ENCODE assay signal across 20 cellular contexts in the genomic region with DNA sequence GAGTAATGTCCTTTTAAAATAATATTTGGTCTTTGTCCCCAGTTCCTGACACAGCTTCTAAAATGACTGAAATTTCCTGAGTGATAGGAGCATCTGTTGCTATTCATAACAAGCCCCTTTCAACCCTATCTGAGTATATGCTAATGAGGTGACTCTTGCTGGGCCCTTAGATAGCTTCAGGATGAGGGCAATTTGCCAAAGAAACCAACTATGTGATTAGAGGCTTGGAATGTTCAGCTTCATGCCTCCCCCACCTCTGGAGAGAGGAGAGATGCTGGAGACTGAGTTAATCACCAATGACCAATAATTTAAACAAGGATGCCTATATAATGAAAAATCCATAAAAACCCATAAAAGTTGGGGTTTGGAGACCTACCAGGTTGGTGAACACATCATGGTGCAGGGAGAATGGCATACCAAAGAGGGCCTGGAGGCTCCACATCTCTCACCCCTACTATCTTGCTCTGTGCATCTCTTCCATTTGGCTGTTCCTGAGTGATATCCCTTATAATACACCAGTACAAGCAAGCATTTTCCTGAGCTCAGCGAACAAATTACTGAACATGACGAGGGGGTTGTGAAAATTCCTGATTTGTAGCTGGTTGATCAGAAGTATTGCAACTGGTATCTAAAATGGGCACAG.
DNase-seq lines count a peak whose midpoint lies in the region; ATAC-seq, FAIRE-seq and TF ChIP-seq lines count a peak whose summit lies in the region.
"Had no signal": no experiment of that assay in that cellular context is flagged by ENCODE, and none has a peak within 500 bp of the region (broad histone marks: within the 10 kb centered on the region; RNA-seq: fewer than 3 reads in every experiment).

No MANE protein-coding gene starts in this region.

- no TSS peak for BruUV-seq in endothelial cell of umbilical vein (replicated peaks; lab: Mats Ljungman, UMichigan)

- dilution Hi-C loops in endothelial cell of umbilical vein (cut with MboI; ENCODE audit: extremely low pct_ligation_motif_present, low sequenced_read_pairs) = no loop called here

- H3K9me1 ChIP-seq in endothelial cell of umbilical vein (replicated peaks; ENCODE audit: control insufficient read depth, extremely low read depth, insufficient read depth, low read length) = no peaks in the 10 kb centered on the region

- no peaks in the 10 kb centered on the region for H4K20me1 ChIP-seq in endothelial cell of umbilical vein (replicated peaks; ENCODE audit: control insufficient read depth, extremely low read depth, insufficient read depth, low read length)
- H4K20me1 ChIP-seq in neural progenitor cell (ENCODE audit: low read depth) = no peaks in the 10 kb centered on the region

- CTCF ChIA-PET in endothelial cell of umbilical vein (lab: Charles Lee) = interaction anchor here (0.6 to 1.9 kb wide), 5 partner anchors 10 to 104 kb away, joined by 3 to 10 read pairs (median 3); no protein-coding TSS in a partner anchor

- no peak for TF ChIP-seq POLR2A in endothelial cell of umbilical vein (IDR thresholded peaks at IDR 0.05; ENCODE audit: low read depth, low read length)

- no peak for ATAC-seq in GM21526 (IDR thresholded peaks at IDR 0.05; ENCODE audit: low FRiP score, unreplicated experiment)
- no peak for ATAC-seq in GM19395 (IDR thresholded peaks at IDR 0.05; ENCODE audit: unreplicated experiment)
- ATAC-seq: stimulated activated naive B cell treated with anti-CD40 and anti-IgM and Interleukin-4, amounts not matched to agents 10 μg/mL and 1 μg/mL and 100 μg/mL, for 72 hours had no signal

- no peaks in the 10 kb centered on the region for H3K36me3 Mint-ChIP-seq in neural progenitor cell
- no peaks in the 10 kb centered on the region for H3K36me3 Mint-ChIP-seq in type B pancreatic cell
- H3K36me3 Mint-ChIP-seq: IgD-negative memory B cell; stimulated activated naive B cell treated with anti-CD40 and anti-IgM and Interleukin-4, amounts not matched to agents 10 μg/mL and 1 μg/mL and 100 μg/mL, for 72 hours had no signal

- H3K27me3 Mint-ChIP-seq in neural progenitor cell (ENCODE audit: insufficient read depth, low read depth) = no peaks in the 10 kb centered on the region
- no peaks in the 10 kb centered on the region for H3K27me3 Mint-ChIP-seq in type B pancreatic cell
- H3K27me3 Mint-ChIP-seq: activated CD4-positive, alpha-beta T cell treated with anti-CD3 and anti-CD28 coated beads, Interleukin-2, amount 10 ng/mL, durations not matched to agents 24 days and 14 days; IgD-negative memory B cell; stimulated activated naive B cell treated with anti-CD40 and anti-IgM and Interleukin-4, amounts not matched to agents 10 μg/mL and 1 μg/mL and 100 μg/mL, for 72 hours had no signal

- H2AFZ ChIP-seq in endothelial cell of umbilical vein (ENCODE audit: low read depth, low read length) = no peak overlapping the region
- H2AFZ ChIP-seq in neural progenitor cell (replicated peaks) = peak overlapping the region; percentile 8
- H2AFZ ChIP-seq: GM23248, hepatocyte had no signal

- H3K9me3 ChIP-seq in endothelial cell of umbilical vein (replicated peaks; ENCODE audit: control insufficient read depth, insufficient read depth, low read length) (no peaks in the 10 kb centered on the region), neural progenitor cell (ENCODE audit: low read depth) (no peaks in the 10 kb centered on the region)
- H3K9me3 ChIP-seq: thyroid gland had no signal

- H3K4me3 ChIP-seq in endothelial cell of umbilical vein (replicated peaks in 1 of 3; ENCODE audit: insufficient read depth in 1 of 3, low read depth in 1 of 3, low read length in 3 of 3) (no peak overlapping the region), neural progenitor cell (no peak overlapping the region)
- H3K4me3 ChIP-seq: GM23248, hepatocyte, thyroid gland had no signal

- DNase-seq in HS-5 (ENCODE audit: low read depth) = peak; percentile 80
- DNase-seq in RCC 7860 (ENCODE audit: low spot score) = peak; percentile 14
- DNase-seq in endothelial cell of umbilical vein (ENCODE audit: low read depth, low spot score) = peak; percentile 77
- DNase-seq in neural progenitor cell (ENCODE audit: low spot score) = peak; percentile 7
- no peak for DNase-seq in type B pancreatic cell (ENCODE audit: extremely low spot score, unreplicated experiment)
- DNase-seq in superior temporal gyrus (ENCODE audit: extremely low spot score) = no peak
- DNase-seq: activated CD4-positive, alpha-beta T cell treated with anti-CD3 and anti-CD28 coated beads, Interleukin-2, amount 10 ng/mL, durations not matched to agents 24 days and 14 days; activated effector memory CD4-positive, alpha-beta T cell treated with anti-CD3 and anti-CD28 coated beads, Interleukin-2, amount 50 U/mL, for 16 hours; amniotic stem cell; GM23248; NCI-H1930; NCI-H510A treated with DMSO at 0.1 percent for 48 hours; retina; stimulated activated naive B cell treated with anti-CD40 and anti-IgM and Interleukin-4, amounts not matched to agents 10 μg/mL and 1 μg/mL and 100 μg/mL, for 72 hours; thyroid gland had no signal

- intact Hi-C loops in endothelial cell of umbilical vein (cut with micrococcal nuclease) = loop anchor here (1.0 to 2.0 kb wide), 3 partner anchors 21 to 456 kb away; no protein-coding TSS in a partner anchor

- H3K27ac ChIP-seq in endothelial cell of umbilical vein (ENCODE audit: insufficient read depth, low read depth, low read length) (peak overlapping the region; percentile 84), neural progenitor cell (no peak overlapping the region)
- H3K27ac ChIP-seq: GM23248, hepatocyte, thyroid gland had no signal

- H3K79me2 ChIP-seq in endothelial cell of umbilical vein (ENCODE audit: control insufficient read depth, insufficient read depth, low read length) (no peaks in the 10 kb centered on the region), neural progenitor cell (ENCODE audit: low read depth) (no peaks in the 10 kb centered on the region)
- H3K79me2 ChIP-seq: hepatocyte had no signal

- POLR2A ChIA-PET in endothelial cell of umbilical vein (lab: Charles Lee) = interaction anchor here (0.6 to 1.0 kb wide), 2 partner anchors 24 to 128 kb away, joined by 3 to 4 read pairs; no protein-coding TSS in a partner anchor

- H3K4me1 ChIP-seq in endothelial cell of umbilical vein (ENCODE audit: control insufficient read depth, extremely low read depth, insufficient read depth, low read length) (peaks cover 21% of the 10 kb centered on the region), neural progenitor cell (peaks cover 10% of the 10 kb centered on the region)
- H3K4me1 ChIP-seq: thyroid gland had no signal

- H3K4me3 Mint-ChIP-seq in neural progenitor cell (no peak overlapping the region), type B pancreatic cell (no peak overlapping the region)
- H3K4me3 Mint-ChIP-seq: activated CD4-positive, alpha-beta T cell treated with anti-CD3 and anti-CD28 coated beads, Interleukin-2, amount 10 ng/mL, durations not matched to agents 24 days and 14 days; IgD-negative memory B cell; stimulated activated naive B cell treated with anti-CD40 and anti-IgM and Interleukin-4, amounts not matched to agents 10 μg/mL and 1 μg/mL and 100 μg/mL, for 72 hours; T-helper 2 cell treated with Interferon-gamma antibody and Interleukin-4, amounts not matched to agents 5 μg/mL and 100 μg/mL, for 36 hours had no signal

- H3F3A ChIP-seq in neural progenitor cell (ENCODE audit: low read depth) = no peaks in the 10 kb centered on the region

- H3K9me3 Mint-ChIP-seq in neural progenitor cell (no peaks in the 10 kb centered on the region), type B pancreatic cell (no peaks in the 10 kb centered on the region)
- H3K9me3 Mint-ChIP-seq: activated CD4-positive, alpha-beta T cell treated with anti-CD3 and anti-CD28 coated beads, Interleukin-2, amount 10 ng/mL, durations not matched to agents 24 days and 14 days; stimulated activated naive B cell treated with anti-CD40 and anti-IgM and Interleukin-4, amounts not matched to agents 10 μg/mL and 1 μg/mL and 100 μg/mL, for 72 hours; T-helper 2 cell treated with Interferon-gamma antibody and Interleukin-4, amounts not matched to agents 5 μg/mL and 100 μg/mL, for 36 hours had no signal

- H3K4me2 ChIP-seq in endothelial cell of umbilical vein (ENCODE audit: insufficient read depth, low read length) (peak overlapping the region; percentile 60), neural progenitor cell (no peak overlapping the region)
- H3K4me2 ChIP-seq: hepatocyte had no signal

- no peak for FAIRE-seq in RCC 7860 (lab: Jason Lieb, UNC)
- peak; percentile 37 for FAIRE-seq in endothelial cell of umbilical vein (lab: Jason Lieb, UNC)

- H3K9ac ChIP-seq in endothelial cell of umbilical vein (replicated peaks; ENCODE audit: extremely low read depth, insufficient read depth, low read length) (no peak overlapping the region), neural progenitor cell (no peak overlapping the region)
- H3K9ac ChIP-seq: GM23248 had no signal

- H3K27ac Mint-ChIP-seq in neural progenitor cell (no peak overlapping the region), type B pancreatic cell (no peak overlapping the region)
- H3K27ac Mint-ChIP-seq: activated CD4-positive, alpha-beta T cell treated with anti-CD3 and anti-CD28 coated beads, Interleukin-2, amount 10 ng/mL, durations not matched to agents 24 days and 14 days; IgD-negative memory B cell; stimulated activated naive B cell treated with anti-CD40 and anti-IgM and Interleukin-4, amounts not matched to agents 10 μg/mL and 1 μg/mL and 100 μg/mL, for 72 hours; T-helper 2 cell treated with Interferon-gamma antibody and Interleukin-4, amounts not matched to agents 5 μg/mL and 100 μg/mL, for 36 hours had no signal

- TF ChIP-seq CTCF in endothelial cell of umbilical vein (IDR thresholded peaks at IDR 0.05; ENCODE audit: extremely low read depth in 1 of 2, insufficient read depth in 1 of 2, low read depth in 1 of 2, low read length in 2 of 2) = no peak
- no peak for TF ChIP-seq CTCF in neural progenitor cell (IDR thresholded peaks at IDR 0.05)
- no peak for TF ChIP-seq CTCF in type B pancreatic cell (conservative IDR thresholded peaks at IDR 0.05)

- H3K27me3 ChIP-seq in endothelial cell of umbilical vein (ENCODE audit: control insufficient read depth in 2 of 2, insufficient read depth in 2 of 2, low read length in 2 of 2) (no peaks in the 10 kb centered on the region), neural progenitor cell (no peaks in the 10 kb centered on the region)
- H3K27me3 ChIP-seq: hepatocyte, thyroid gland had no signal

- H3K36me3 ChIP-seq in endothelial cell of umbilical vein (ENCODE audit: control insufficient read depth in 2 of 2, extremely low read depth in 1 of 2, insufficient read depth in 2 of 2, low read length in 2 of 2) = no peaks in the 10 kb centered on the region
- H3K36me3 ChIP-seq in neural progenitor cell = no peaks in the 10 kb centered on the region
- H3K36me3 ChIP-seq: thyroid gland had no signal

- H3K4me1 Mint-ChIP-seq in neural progenitor cell (peaks cover 5% of the 10 kb centered on the region), type B pancreatic cell (ENCODE audit: unreplicated experiment) (no peaks in the 10 kb centered on the region)
- H3K4me1 Mint-ChIP-seq: activated CD4-positive, alpha-beta T cell treated with anti-CD3 and anti-CD28 coated beads, Interleukin-2, amount 10 ng/mL, durations not matched to agents 24 days and 14 days; IgD-negative memory B cell; stimulated activated naive B cell treated with anti-CD40 and anti-IgM and Interleukin-4, amounts not matched to agents 10 μg/mL and 1 μg/mL and 100 μg/mL, for 72 hours had no signal

TF ChIP-seq in endothelial cell of umbilical vein, 7 proteins besides CTCF, POLR2A, EP300 and RAD21 (continues in another document):
- TF ChIP-seq GATA2 (IDR thresholded peaks at IDR 0.05; ENCODE audit: insufficient read depth, insufficient read length, low read depth, low read length) = peak; percentile 79

Comparison
In these comparisons a context has a peak if more than half of its experiments do, and no peak if none do; other contexts are left out.
1. DNase-seq: peak in HS-5 (single experiment), RCC 7860 (single experiment), endothelial cell of umbilical vein (single experiment) and neural progenitor cell (single experiment); none in type B pancreatic cell (single experiment) and superior temporal gyrus (single experiment).